ENCODE assay signal across 2 cellular contexts in the genomic region with DNA sequence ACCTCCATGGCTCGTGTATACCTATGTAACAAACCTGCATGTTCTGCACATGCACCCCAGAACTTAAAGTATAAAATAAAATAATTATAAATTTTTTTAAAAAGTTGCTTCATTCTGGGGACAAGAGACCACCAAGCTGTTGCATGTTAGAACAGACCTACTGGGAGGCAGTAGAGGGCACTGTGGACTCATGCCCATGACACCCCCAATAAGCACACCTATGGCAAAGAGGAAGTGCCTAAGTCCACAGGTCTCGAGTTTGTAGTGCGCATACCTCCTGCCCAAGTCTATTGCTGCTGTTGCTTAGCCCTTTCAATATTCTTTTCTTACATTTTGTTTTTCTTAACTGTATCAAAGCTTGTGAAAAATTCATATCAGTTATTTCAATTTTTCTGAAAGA.
TF ChIP-seq lines count a peak whose summit lies in the region.

No MANE protein-coding gene starts in this region.

TF ChIP-seq in SK-N-SH, 30 proteins besides CTCF, POLR2A, EP300 and RAD21 (continued from another document):
- TF ChIP-seq, protein P1, sequence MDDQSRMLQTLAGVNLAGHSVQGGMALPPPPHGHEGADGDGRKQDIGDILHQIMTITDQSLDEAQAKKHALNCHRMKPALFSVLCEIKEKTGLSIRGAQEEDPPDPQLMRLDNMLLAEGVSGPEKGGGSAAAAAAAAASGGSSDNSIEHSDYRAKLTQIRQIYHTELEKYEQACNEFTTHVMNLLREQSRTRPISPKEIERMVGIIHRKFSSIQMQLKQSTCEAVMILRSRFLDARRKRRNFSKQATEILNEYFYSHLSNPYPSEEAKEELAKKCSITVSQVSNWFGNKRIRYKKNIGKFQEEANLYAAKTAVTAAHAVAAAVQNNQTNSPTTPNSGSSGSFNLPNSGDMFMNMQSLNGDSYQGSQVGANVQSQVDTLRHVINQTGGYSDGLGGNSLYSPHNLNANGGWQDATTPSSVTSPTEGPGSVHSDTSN (IDR thresholded peaks at IDR 0.05) = no peak
- TF ChIP-seq TAF1 (IDR thresholded peaks at IDR 0.05; ENCODE audit: borderline replicate concordance, low read depth, low read length) = no peak
TF ChIP-seq in SK-N-SH: peak in this region for 0.

TF ChIP-seq in SK-N-SH treated with all-trans-retinoic acid at 6 μM for 48 hours, 23 proteins besides CTCF, POLR2A, EP300 and RAD21 (continued from another document):
- TF ChIP-seq, protein P2, sequence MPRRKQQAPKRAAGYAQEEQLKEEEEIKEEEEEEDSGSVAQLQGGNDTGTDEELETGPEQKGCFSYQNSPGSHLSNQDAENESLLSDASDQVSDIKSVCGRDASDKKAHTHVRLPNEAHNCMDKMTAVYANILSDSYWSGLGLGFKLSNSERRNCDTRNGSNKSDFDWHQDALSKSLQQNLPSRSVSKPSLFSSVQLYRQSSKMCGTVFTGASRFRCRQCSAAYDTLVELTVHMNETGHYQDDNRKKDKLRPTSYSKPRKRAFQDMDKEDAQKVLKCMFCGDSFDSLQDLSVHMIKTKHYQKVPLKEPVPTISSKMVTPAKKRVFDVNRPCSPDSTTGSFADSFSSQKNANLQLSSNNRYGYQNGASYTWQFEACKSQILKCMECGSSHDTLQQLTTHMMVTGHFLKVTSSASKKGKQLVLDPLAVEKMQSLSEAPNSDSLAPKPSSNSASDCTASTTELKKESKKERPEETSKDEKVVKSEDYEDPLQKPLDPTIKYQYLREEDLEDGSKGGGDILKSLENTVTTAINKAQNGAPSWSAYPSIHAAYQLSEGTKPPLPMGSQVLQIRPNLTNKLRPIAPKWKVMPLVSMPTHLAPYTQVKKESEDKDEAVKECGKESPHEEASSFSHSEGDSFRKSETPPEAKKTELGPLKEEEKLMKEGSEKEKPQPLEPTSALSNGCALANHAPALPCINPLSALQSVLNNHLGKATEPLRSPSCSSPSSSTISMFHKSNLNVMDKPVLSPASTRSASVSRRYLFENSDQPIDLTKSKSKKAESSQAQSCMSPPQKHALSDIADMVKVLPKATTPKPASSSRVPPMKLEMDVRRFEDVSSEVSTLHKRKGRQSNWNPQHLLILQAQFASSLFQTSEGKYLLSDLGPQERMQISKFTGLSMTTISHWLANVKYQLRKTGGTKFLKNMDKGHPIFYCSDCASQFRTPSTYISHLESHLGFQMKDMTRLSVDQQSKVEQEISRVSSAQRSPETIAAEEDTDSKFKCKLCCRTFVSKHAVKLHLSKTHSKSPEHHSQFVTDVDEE (CRISPR knock-in tag; IDR thresholded peaks at IDR 0.05) = no peak
- no peak for TF ChIP-seq ZFP3 (CRISPR knock-in tag; IDR thresholded peaks at IDR 0.05)
- TF ChIP-seq, protein P3, sequence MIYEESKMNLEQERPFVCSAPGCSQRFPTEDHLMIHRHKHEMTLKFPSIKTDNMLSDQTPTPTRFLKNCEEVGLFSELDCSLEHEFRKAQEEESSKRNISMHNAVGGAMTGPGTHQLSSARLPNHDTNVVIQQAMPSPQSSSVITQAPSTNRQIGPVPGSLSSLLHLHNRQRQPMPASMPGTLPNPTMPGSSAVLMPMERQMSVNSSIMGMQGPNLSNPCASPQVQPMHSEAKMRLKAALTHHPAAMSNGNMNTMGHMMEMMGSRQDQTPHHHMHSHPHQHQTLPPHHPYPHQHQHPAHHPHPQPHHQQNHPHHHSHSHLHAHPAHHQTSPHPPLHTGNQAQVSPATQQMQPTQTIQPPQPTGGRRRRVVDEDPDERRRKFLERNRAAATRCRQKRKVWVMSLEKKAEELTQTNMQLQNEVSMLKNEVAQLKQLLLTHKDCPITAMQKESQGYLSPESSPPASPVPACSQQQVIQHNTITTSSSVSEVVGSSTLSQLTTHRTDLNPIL (CRISPR knock-in tag; IDR thresholded peaks at IDR 0.05; ENCODE audit: low read depth) = no peak
- TF ChIP-seq ARNTL (CRISPR knock-in tag; IDR thresholded peaks at IDR 0.05; ENCODE audit: borderline replicate concordance, low read depth) = no peak
- TF ChIP-seq PPARA (CRISPR knock-in tag; IDR thresholded peaks at IDR 0.05; ENCODE audit: borderline replicate concordance) = no peak
- TF ChIP-seq TOX (CRISPR knock-in tag; IDR thresholded peaks at IDR 0.05; ENCODE audit: borderline replicate concordance) = no peak
- TF ChIP-seq, protein P4, sequence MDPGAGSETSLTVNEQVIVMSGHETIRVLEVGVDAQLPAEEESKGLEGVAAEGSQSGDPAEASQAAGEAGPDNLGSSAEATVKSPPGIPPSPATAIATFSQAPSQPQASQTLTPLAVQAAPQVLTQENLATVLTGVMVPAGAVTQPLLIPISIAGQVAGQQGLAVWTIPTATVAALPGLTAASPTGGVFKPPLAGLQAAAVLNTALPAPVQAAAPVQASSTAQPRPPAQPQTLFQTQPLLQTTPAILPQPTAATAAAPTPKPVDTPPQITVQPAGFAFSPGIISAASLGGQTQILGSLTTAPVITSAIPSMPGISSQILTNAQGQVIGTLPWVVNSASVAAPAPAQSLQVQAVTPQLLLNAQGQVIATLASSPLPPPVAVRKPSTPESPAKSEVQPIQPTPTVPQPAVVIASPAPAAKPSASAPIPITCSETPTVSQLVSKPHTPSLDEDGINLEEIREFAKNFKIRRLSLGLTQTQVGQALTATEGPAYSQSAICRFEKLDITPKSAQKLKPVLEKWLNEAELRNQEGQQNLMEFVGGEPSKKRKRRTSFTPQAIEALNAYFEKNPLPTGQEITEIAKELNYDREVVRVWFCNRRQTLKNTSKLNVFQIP (CRISPR knock-in tag; IDR thresholded peaks at IDR 0.05; ENCODE audit: borderline replicate concordance, low read depth) = no peak
- TF ChIP-seq BACH2 (CRISPR knock-in tag; IDR thresholded peaks at IDR 0.05; ENCODE audit: borderline replicate concordance) = no peak
- TF ChIP-seq ZNF565 (CRISPR knock-in tag; conservative IDR thresholded peaks at IDR 0.05; ENCODE audit: low read depth) = no peak
- no peak for TF ChIP-seq RARB (CRISPR knock-in tag; IDR thresholded peaks at IDR 0.05)
- TF ChIP-seq ZNF8 (CRISPR knock-in tag; IDR thresholded peaks at IDR 0.05) = no peak
- no peak for TF ChIP-seq CSDC2 (CRISPR knock-in tag; IDR thresholded peaks at IDR 0.05)
- no peak for TF ChIP-seq TCF4 (CRISPR knock-in tag; IDR thresholded peaks at IDR 0.05; ENCODE audit: borderline replicate concordance)
- no peak for TF ChIP-seq ZFP30 (CRISPR knock-in tag; IDR thresholded peaks at IDR 0.05)
- no peak for TF ChIP-seq ZC3H10 (CRISPR knock-in tag; IDR thresholded peaks at IDR 0.05)
